Comparison of ENCODE assay signal across 15 cellular contexts in the genomic region with DNA sequence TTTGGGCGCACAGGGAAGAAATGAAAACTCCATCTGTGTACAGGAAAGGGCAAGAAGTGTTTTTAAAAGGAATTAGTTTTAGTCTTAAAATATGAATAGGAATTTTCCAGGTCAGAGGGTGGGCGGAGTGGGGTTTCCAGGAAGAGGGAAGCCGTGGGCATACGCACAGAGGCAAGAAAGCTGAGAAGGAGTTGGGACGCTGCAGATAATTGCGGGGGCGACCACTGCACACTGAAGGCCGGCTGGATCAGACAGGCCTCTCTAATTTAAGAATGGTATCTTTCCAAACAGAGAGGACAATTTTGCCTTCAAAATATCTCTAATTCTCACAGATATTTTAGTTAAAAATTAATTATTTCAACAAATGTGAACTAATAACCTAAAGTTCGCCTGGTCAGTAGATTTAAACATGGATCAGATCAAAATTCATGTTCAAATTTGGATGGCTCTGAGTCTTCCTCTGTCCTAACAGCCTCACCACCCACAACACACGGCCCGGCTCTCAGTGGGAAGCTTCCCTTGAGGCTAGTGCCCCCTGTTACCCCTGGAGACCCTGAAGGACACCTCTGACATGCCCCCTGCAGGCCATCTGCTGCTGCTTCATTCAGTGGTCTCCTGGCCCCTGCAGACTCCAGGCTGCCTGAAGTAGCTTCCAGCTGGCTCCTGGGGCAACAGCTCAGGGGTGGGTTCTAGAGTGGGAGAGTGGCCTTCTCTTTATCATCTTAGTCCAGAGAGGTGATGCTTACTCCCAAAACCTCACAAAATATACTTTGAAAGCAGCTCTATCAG.
A peak's percentile ranks its signal among the peaks of the same experiment; 100 is the strongest.
DNase-seq lines count a peak whose midpoint lies in the region; ATAC-seq and TF ChIP-seq lines count a peak whose summit lies in the region.
"Had no signal": no experiment of that assay in that cellular context is flagged by ENCODE, and none has a peak within 500 bp of the region (broad histone marks: within the 10 kb centered on the region; RNA-seq: fewer than 3 reads in every experiment).

No MANE protein-coding gene starts in this region.

- H3K4me1 ChIP-seq in OCI-LY3 (ENCODE audit: low read length) = no peaks in the 10 kb centered on the region
- peaks cover under 1% of the 10 kb centered on the region for H3K4me1 ChIP-seq in mammary epithelial cell (ENCODE audit: insufficient read depth, low read length)
- H3K4me1 ChIP-seq in mucosa of descending colon (ENCODE audit: low read depth) = peaks cover 14% of the 10 kb centered on the region

- H3K36me3 ChIP-seq in OCI-LY3 (replicated peaks; ENCODE audit: low read depth, low read length) (no peaks in the 10 kb centered on the region), mammary epithelial cell (ENCODE audit: insufficient read depth, low read length) (no peaks in the 10 kb centered on the region), mucosa of descending colon (ENCODE audit: low read depth) (no peaks in the 10 kb centered on the region)
- H3K36me3 ChIP-seq: esophagus squamous epithelium, sigmoid colon, SJSA1, upper lobe of left lung had no signal

- ATAC-seq in mucosa of descending colon = no peak
- ATAC-seq in HG02623 (IDR thresholded peaks at IDR 0.05; ENCODE audit: unreplicated experiment) = no peak

- H3K9ac ChIP-seq in OCI-LY3 (ENCODE audit: low read length) (no peak overlapping the region), mammary epithelial cell (ENCODE audit: insufficient read depth, low read length) (no peak overlapping the region)

- H2AFZ ChIP-seq in OCI-LY3 (ENCODE audit: low read depth, low read length) = no peak overlapping the region
- no peak overlapping the region for H2AFZ ChIP-seq in mammary epithelial cell (ENCODE audit: low read depth, low read length)

- BruUV-seq in mammary epithelial cell (replicated peaks; lab: Mats Ljungman, UMichigan) = no TSS peak

- TF ChIP-seq CTCF in OCI-LY3 (IDR thresholded peaks at IDR 0.05; ENCODE audit: low read depth, low read length) (peak; percentile 22; the same call in 1 of the 2 replicates), mammary epithelial cell (conservative IDR thresholded peaks at IDR 0.05 in 1 of 2, IDR thresholded peaks at IDR 0.05 in 1 of 2; ENCODE audit: extremely low read depth in 1 of 2, insufficient read depth in 1 of 2, low read depth in 1 of 2, low read length in 2 of 2) (no peak), mucosa of descending colon (IDR thresholded peaks at IDR 0.05) (no peak)

- in situ Hi-C loops in mammary epithelial cell (cut with MboI; ENCODE audit: low sequenced_read_pairs in 2 of 2) = no loop called here

- whole genome bisulfite sequencing in mammary epithelial cell (ENCODE audit: low coverage, missing lambda C conversion rate) = 50% methylated on average over 6 of the region's 11 CpGs

- no peak overlapping the region for H3K4me3 ChIP-seq in OCI-LY3 (ENCODE audit: low read length)
- no peak overlapping the region for H3K4me3 ChIP-seq in mammary epithelial cell (replicated peaks in 1 of 3; ENCODE audit: insufficient read depth in 1 of 3, low read depth in 2 of 3, low read length in 3 of 3)
- no peak overlapping the region for H3K4me3 ChIP-seq in mucosa of descending colon
- H3K4me3 ChIP-seq: esophagus squamous epithelium, sigmoid colon, SJSA1, upper lobe of left lung had no signal

- H3K27ac ChIP-seq in OCI-LY3 (ENCODE audit: low read length) (no peak overlapping the region), mammary epithelial cell (ENCODE audit: insufficient read depth, low read depth, low read length) (no peak overlapping the region)
- H3K27ac ChIP-seq: esophagus squamous epithelium, sigmoid colon, SJSA1, upper lobe of left lung had no signal

- intact Hi-C loops in mammary epithelial cell (cut with micrococcal nuclease) (no loop called here), mucosa of descending colon (cut with DNase I, micrococcal nuclease) (no loop called here)

- H3K9me3 ChIP-seq in OCI-LY3 (ENCODE audit: insufficient read depth, low read length) = no peaks in the 10 kb centered on the region
- no peaks in the 10 kb centered on the region for H3K9me3 ChIP-seq in mammary epithelial cell (replicated peaks; ENCODE audit: insufficient read depth, low read length)
- no peaks in the 10 kb centered on the region for H3K9me3 ChIP-seq in mucosa of descending colon
- H3K9me3 ChIP-seq: esophagus squamous epithelium, sigmoid colon, SJSA1, upper lobe of left lung had no signal

- H4K20me1 ChIP-seq in OCI-LY3 (ENCODE audit: insufficient read depth, low read length) (no peaks in the 10 kb centered on the region), mammary epithelial cell (ENCODE audit: insufficient read depth, low read length) (no peaks in the 10 kb centered on the region)

- H3K79me2 ChIP-seq in OCI-LY3 (ENCODE audit: low read length) = no peaks in the 10 kb centered on the region
- no peaks in the 10 kb centered on the region for H3K79me2 ChIP-seq in mammary epithelial cell (ENCODE audit: insufficient read depth, low read length)

- DNase-seq in stimulated activated CD4-positive, alpha-beta T cell treated with anti-CD3 and anti-CD28 coated beads, Interleukin-15, amount 100 ng/mL, for 24 hours = peak; percentile 6
- DNase-seq in stimulated activated CD4-positive, alpha-beta T cell treated with anti-CD3 and anti-CD28 coated beads, Interleukin-2, amount 100 ng/mL, for 24 hours = no peak
- DNase-seq in germinal center (ENCODE audit: low spot score) (peak; percentile 10), mammary epithelial cell (no peak), HT-29 (ENCODE audit: low spot score) (no peak), mucosa of descending colon (no peak)
- DNase-seq: activated CD4-positive, alpha-beta T cell treated with anti-CD3 and anti-CD28 coated beads for 1 hour; activated gamma-delta T cell; AML-193; esophagus squamous epithelium; sigmoid colon; upper lobe of left lung had no signal

- CTCF ChIA-PET in mammary epithelial cell (lab: Charles Lee; ENCODE audit: low non-redundant PET) = no interaction called here

- dilution Hi-C loops in mammary epithelial cell (cut with HindIII; ENCODE audit: low sequenced_read_pairs) = no loop called here

- H3K4me2 ChIP-seq in OCI-LY3 (ENCODE audit: low read length) = no peak overlapping the region
- no peak overlapping the region for H3K4me2 ChIP-seq in mammary epithelial cell (ENCODE audit: insufficient read depth, low read depth, low read length)

- H3K27me3 ChIP-seq in OCI-LY3 (ENCODE audit: low read depth, low read length) (peaks cover 41% of the 10 kb centered on the region), mammary epithelial cell (ENCODE audit: insufficient read depth, low read length) (no peaks in the 10 kb centered on the region)
- H3K27me3 ChIP-seq: esophagus squamous epithelium, sigmoid colon, SJSA1, upper lobe of left lung had no signal

Comparison
In these comparisons a context has a peak if more than half of its experiments do, and no peak if none do; other contexts are left out.
1. DNase-seq: peak in stimulated activated CD4-positive, alpha-beta T cell treated with anti-CD3 and anti-CD28 coated beads, Interleukin-15, amount 100 ng/mL, for 24 hours (single experiment) and germinal center (single experiment); none in stimulated activated CD4-positive, alpha-beta T cell treated with anti-CD3 and anti-CD28 coated beads, Interleukin-2, amount 100 ng/mL, for 24 hours (0 of 2), mammary epithelial cell (single experiment), HT-29 (single experiment) and mucosa of descending colon (0 of 3).